In the genomic region with DNA sequence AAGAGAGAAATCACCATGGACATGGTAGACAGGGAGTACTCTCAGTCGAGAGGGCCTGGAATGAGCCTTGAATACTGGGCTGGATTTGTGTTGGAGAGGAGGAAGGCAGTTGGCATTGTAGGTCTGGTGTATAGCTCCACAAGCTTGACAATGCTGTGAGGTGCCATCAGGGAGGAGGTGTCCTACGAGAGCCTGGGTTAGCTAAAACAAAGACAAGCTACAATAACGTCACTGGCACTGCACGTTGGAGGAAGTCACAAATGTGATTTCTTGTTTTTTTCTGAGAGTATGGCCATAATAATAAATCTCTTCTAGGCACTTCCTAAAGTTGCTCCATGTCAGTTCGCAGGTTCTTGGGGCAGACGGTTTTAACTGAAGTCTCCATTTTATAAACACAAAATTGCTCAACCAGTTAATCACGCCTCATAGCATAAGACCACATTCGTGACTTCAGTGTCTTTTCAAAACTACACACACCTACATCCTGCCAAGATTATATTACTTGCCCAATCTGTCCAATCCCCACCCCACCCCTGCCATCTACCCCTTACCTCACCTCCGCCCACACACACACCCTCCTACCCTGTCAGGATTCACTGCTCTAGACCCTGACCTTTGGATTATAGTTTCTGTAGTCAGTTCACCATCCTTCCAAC, we compare ENCODE assay signal across 10 cellular contexts.
DNase-seq lines count a peak whose midpoint lies in the region; ATAC-seq and TF ChIP-seq lines count a peak whose summit lies in the region.
"Had no signal": no experiment of that assay in that cellular context is flagged by ENCODE, and none has a peak within 500 bp of the region (broad histone marks: within the 10 kb centered on the region; RNA-seq: fewer than 3 reads in every experiment).

No MANE protein-coding gene starts in this region.

- ATAC-seq in central memory CD8-positive, alpha-beta T cell (replicated peaks; ENCODE audit: extremely low read depth, poor library complexity, severe bottlenecking), result peak; percentile 41
- no peak for ATAC-seq in HG03439 (IDR thresholded peaks at IDR 0.05; ENCODE audit: unreplicated experiment)

- peak overlapping the region; percentile 79 for H3K27ac Mint-ChIP-seq in central memory CD8-positive, alpha-beta T cell (ENCODE audit: low read depth)

- peaks cover 84% of the 10 kb centered on the region for H3K4me1 Mint-ChIP-seq in central memory CD8-positive, alpha-beta T cell

- POLR2A ChIA-PET in HEK293T (lab: Yijun Ruan, JAX), result no interaction called here

- H3K36me3 Mint-ChIP-seq in central memory CD8-positive, alpha-beta T cell (ENCODE audit: insufficient read depth), result peaks cover 12% of the 10 kb centered on the region

- H3K9me3 Mint-ChIP-seq in central memory CD8-positive, alpha-beta T cell, result no peaks in the 10 kb centered on the region

- peak; percentile 28 for TF ChIP-seq POLR2A in GM15510 (IDR thresholded peaks at IDR 0.05; ENCODE audit: borderline replicate concordance, extremely low read depth, insufficient read length)

- no peak overlapping the region for H3K27ac ChIP-seq in substantia nigra (ENCODE audit: low read depth, low read length, poor library complexity, severe bottlenecking)

- H3K4me3 Mint-ChIP-seq in central memory CD8-positive, alpha-beta T cell, result peak overlapping the region; percentile 80

- no peaks in the 10 kb centered on the region for H3K27me3 Mint-ChIP-seq in central memory CD8-positive, alpha-beta T cell

- CTCF ChIA-PET in HEK293T (lab: Yijun Ruan, JAX), result interaction anchor here (0.9 to 1.6 kb wide), 2 partner anchors 8 to 59 kb away, joined by 4 to 6 read pairs; a partner anchor contains a TSS

- DNase-seq in NOMO-1 treated with DMSO at 0.1 percent for 48 hours (lab: John Stamatoyannopoulos, UW; ENCODE audit: unreplicated experiment) (peak; percentile 100), HEK293T (ENCODE audit: extremely low spot score) (no peak), substantia nigra (lab: John Stamatoyannopoulos, UW) (no peak), NCI-H1930 (lab: John Stamatoyannopoulos, UW) (no peak)
- peak in 1 of 2 donors; percentile 16 for DNase-seq in central memory CD8-positive, alpha-beta T cell (ENCODE audit: low spot score in 2 of 2)
- DNase-seq in stimulated activated CD4-positive, alpha-beta T cell treated with anti-CD3 and anti-CD28 coated beads, Interleukin-4, amount 100 ng/mL, for 24 hours, result peak; percentile 32
- DNase-seq: glutamatergic neuron, pancreas had no signal

TF ChIP-seq in HEK293T, 16 proteins besides CTCF, POLR2A, EP300 and RAD21:
- TF ChIP-seq ELF4 (IDR thresholded peaks at IDR 0.05) (no peak), SP1 (IDR thresholded peaks at IDR 0.05) (no peak), LEF1 (IDR thresholded peaks at IDR 0.05; ENCODE audit: borderline replicate concordance) (no peak), L3MBTL2 (conservative IDR thresholded peaks at IDR 0.05) (no peak), TARDBP (IDR thresholded peaks at IDR 0.05) (no peak), NFRKB (IDR thresholded peaks at IDR 0.05) (no peak), FOXK2 (IDR thresholded peaks at IDR 0.05) (no peak), FOXA1 (IDR thresholded peaks at IDR 0.05) (no peak), ZNF384 (IDR thresholded peaks at IDR 0.05) (no peak), SUZ12 (IDR thresholded peaks at IDR 0.05) (no peak), BHLHE40 (IDR thresholded peaks at IDR 0.05; ENCODE audit: borderline replicate concordance) (no peak), FOXM1 (IDR thresholded peaks at IDR 0.05; ENCODE audit: borderline replicate concordance) (no peak), HDGF (IDR thresholded peaks at IDR 0.05; ENCODE audit: borderline replicate concordance) (no peak), ARNT (IDR thresholded peaks at IDR 0.05) (no peak), CTBP1 (IDR thresholded peaks at IDR 0.05; ENCODE audit: borderline replicate concordance) (no peak)
- TF ChIP-seq, protein P1, sequence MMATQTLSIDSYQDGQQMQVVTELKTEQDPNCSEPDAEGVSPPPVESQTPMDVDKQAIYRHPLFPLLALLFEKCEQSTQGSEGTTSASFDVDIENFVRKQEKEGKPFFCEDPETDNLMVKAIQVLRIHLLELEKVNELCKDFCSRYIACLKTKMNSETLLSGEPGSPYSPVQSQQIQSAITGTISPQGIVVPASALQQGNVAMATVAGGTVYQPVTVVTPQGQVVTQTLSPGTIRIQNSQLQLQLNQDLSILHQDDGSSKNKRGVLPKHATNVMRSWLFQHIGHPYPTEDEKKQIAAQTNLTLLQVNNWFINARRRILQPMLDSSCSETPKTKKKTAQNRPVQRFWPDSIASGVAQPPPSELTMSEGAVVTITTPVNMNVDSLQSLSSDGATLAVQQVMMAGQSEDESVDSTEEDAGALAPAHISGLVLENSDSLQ (IDR thresholded peaks at IDR 0.05), result no peak
TF ChIP-seq in HEK293T: peak in this region for 0.

Comparison
In these comparisons a context has a peak if more than half of its experiments do, and no peak if none do; other contexts are left out.
1. DNase-seq: peak in NOMO-1 treated with DMSO at 0.1 percent for 48 hours (single experiment) and stimulated activated CD4-positive, alpha-beta T cell treated with anti-CD3 and anti-CD28 coated beads, Interleukin-4, amount 100 ng/mL, for 24 hours (single experiment); none in HEK293T (single experiment), substantia nigra (0 of 49) and NCI-H1930 (0 of 2).